2 cellular contexts compared by ENCODE assay signal in the genomic region with DNA sequence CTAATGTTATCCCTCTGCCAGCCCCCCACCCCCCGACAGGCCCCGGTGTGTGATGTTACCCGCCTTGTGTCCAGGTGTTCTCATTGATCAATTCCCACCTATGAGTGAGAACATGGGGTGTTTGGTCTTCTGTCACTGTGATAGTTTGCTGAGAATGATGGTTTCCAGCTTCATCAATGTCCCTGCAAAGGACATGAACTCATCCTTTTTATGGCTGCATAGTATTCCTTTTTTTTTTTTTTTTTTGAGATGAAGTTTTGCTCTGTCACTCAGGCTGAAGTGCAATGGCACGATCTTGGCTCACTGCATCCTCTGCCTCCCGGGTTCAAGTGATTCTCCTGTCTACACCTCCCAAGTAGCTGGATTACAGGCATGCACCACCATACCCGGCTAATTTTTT.
TF ChIP-seq lines count a peak whose summit lies in the region.

No MANE protein-coding gene starts in this region.

TF ChIP-seq in HEK293, 187 proteins besides CTCF, POLR2A, EP300 and RAD21:
- TF ChIP-seq ZNF214 (tag by site-specific recombination; IDR thresholded peaks at IDR 0.05; ENCODE audit: borderline replicate concordance) (peak; percentile 68), ZNF146 (tag by site-specific recombination; IDR thresholded peaks at IDR 0.05) (peak; percentile 80)
- TF ChIP-seq, protein P1, sequence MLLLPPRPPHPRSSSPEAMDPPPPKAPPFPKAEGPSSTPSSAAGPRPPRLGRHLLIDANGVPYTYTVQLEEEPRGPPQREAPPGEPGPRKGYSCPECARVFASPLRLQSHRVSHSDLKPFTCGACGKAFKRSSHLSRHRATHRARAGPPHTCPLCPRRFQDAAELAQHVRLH (tag by site-specific recombination; IDR thresholded peaks at IDR 0.05), result peak; percentile 58; the same call in 1 of the 2 replicates

TF ChIP-seq in K562, 482 proteins besides CTCF, POLR2A, EP300 and RAD21:
- 0 out of 4 replicates have a peak, but pooled peaks of 1 of the 2 experiments have one; percentile 6 for TF ChIP-seq KDM1A (IDR thresholded peaks at IDR 0.05)
- TF ChIP-seq BCOR (IDR thresholded peaks at IDR 0.05), result peak; percentile 76
- peak; percentile 64 for TF ChIP-seq ZNF146 (CRISPR knock-in tag; IDR thresholded peaks at IDR 0.05; ENCODE audit: unreplicated experiment)
TF ChIP-seq in K562: peak in this region for 3; not testable (repeated sequence) for 479.
